ENCODE assay signal across 8 cellular contexts in the genomic region with DNA sequence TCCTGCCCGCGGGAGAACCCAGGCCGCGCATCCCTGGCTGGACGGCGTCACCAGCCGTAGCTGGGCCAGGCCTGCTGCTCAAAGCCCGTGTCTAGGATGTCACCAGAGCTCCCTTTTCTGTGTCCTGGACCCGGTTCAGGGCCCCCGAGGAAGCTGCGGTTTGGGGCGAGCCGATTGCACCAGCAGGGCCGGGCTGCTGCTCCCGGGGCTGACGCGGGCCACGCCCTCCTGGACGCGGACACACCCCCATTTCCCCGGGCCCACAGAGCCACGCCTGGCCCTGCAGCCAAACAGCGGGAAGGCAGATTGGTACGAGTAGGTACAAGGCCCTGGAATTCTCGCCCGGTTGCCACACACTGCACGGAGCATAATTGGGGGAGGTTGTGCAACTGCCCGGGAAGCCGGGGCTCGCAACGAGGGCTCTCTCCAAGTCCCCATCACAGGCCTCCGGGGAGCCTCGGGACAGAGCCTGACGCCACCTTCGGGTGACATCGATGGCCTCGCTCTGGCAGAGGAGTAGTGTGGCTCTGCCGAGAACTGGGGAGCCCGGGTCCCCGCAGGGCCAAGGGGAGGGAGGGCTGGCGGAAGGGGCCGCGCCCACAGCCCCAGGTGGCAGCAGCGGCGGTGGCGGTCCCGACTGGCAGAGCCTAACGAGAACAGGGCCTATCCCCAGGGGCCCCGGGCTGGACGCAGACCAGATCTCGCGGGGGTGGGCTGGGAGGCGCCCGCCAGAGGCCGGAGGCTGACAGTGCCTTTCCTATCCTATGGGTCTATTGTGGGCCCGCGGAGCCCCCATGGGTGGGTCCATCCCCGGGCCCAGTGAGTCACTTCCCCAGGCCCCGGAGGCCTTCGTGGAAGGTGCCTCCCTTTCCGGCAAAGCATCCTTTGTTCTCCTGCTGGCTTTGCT. TPM values are rescaled to one million over a fixed set of nuclear protein-coding genes. Genes with fewer than 3 reads are reported as not detected.
DNase-seq lines count a peak whose midpoint lies in the region; ATAC-seq and TF ChIP-seq lines count a peak whose summit lies in the region.

No MANE protein-coding gene starts in this region.

- H3K4me3 Mint-ChIP-seq in CD4-positive, alpha-beta T cell: peak overlapping the region; percentile 74
- peak overlapping the region; percentile 70 for H3K4me3 Mint-ChIP-seq in MCF 10A (ENCODE audit: unreplicated experiment)

- no peaks in the 10 kb centered on the region for H3K36me3 Mint-ChIP-seq in CD4-positive, alpha-beta T cell (ENCODE audit: low read depth)
- H3K36me3 Mint-ChIP-seq in MCF 10A (ENCODE audit: insufficient read depth, unreplicated experiment): no peaks in the 10 kb centered on the region

- peaks cover 5% of the 10 kb centered on the region for H3K4me1 Mint-ChIP-seq in CD4-positive, alpha-beta T cell (ENCODE audit: low read depth)
- peaks cover 8% of the 10 kb centered on the region for H3K4me1 Mint-ChIP-seq in MCF 10A (ENCODE audit: insufficient read depth, unreplicated experiment)

- intact Hi-C loops in CD4-positive, alpha-beta T cell (cut with DNase I, micrococcal nuclease): no loop called here
- intact Hi-C loops in MCF 10A (cut with micrococcal nuclease): loop anchor here (1.0 kb wide), 1 partner anchor 24 kb away; the partner anchor contains the start of gene KCTD15

- TF ChIP-seq CTCF in CD4-positive, alpha-beta T cell (IDR thresholded peaks at IDR 0.05): no peak
- no peak for TF ChIP-seq CTCF in MCF 10A (IDR thresholded peaks at IDR 0.05; ENCODE audit: unreplicated experiment)

- DNase-seq in CD4-positive, alpha-beta T cell: peak; percentile 27 to 61 (median 39)
- DNase-seq in HS-27A (ENCODE audit: low read depth) (peak; percentile 85), T-helper 22 cell (ENCODE audit: low read depth) (peak; percentile 56), MCF 10A (ENCODE audit: unreplicated experiment) (peak; percentile 99), iris pigment epithelial cell (ENCODE audit: low read depth) (peak; percentile 53), HCEC 1CT (no peak)
- DNase-seq in stimulated activated CD4-positive, alpha-beta T cell treated with anti-CD3 and anti-CD28 coated beads, Interleukin-12 subunit alpha, Interleukin-12 subunit beta, amount 100 ng/mL, for 48 hours (ENCODE audit: low read depth in 2 of 3, low spot score in 1 of 3): peak; percentile 47 to 67 (median 51)

- H3K27ac Mint-ChIP-seq in CD4-positive, alpha-beta T cell: no peak overlapping the region
- peak overlapping the region; percentile 35 for H3K27ac Mint-ChIP-seq in MCF 10A (ENCODE audit: low read depth, unreplicated experiment)

- CTCF ChIA-PET in CD4-positive, alpha-beta T cell (lab: Charles Lee): interaction anchor here (1.5 kb wide), 1 partner anchor 42 kb away, joined by 8 read pairs; no protein-coding TSS in a partner anchor
- CTCF ChIA-PET in MCF 10A (lab: Yijun Ruan, JAX): interaction anchor here (0.6 to 4.8 kb wide), 16 partner anchors 9 to 404 kb away, joined by 3 to 21 read pairs (median 5); partner anchors contain the start of gene KCTD15

- H3K27ac ChIP-seq in CD4-positive, alpha-beta T cell (ENCODE audit: low read depth, low read length): no peak overlapping the region

- H3K9me3 ChIP-seq in CD4-positive, alpha-beta T cell (ENCODE audit: control insufficient read depth, low read length): no peaks in the 10 kb centered on the region

- no peaks in the 10 kb centered on the region for H3K9me3 Mint-ChIP-seq in CD4-positive, alpha-beta T cell
- H3K9me3 Mint-ChIP-seq in MCF 10A (ENCODE audit: unreplicated experiment): no peaks in the 10 kb centered on the region

- BruUV-seq in MCF 10A (replicated peaks; lab: Mats Ljungman, UMichigan): TSS peak; percentile 55

- peak; percentile 80 for ATAC-seq in CD4-positive, alpha-beta T cell (ENCODE audit: poor library complexity)
- no peak for ATAC-seq in GM18861 (IDR thresholded peaks at IDR 0.05; ENCODE audit: unreplicated experiment)

- no peaks in the 10 kb centered on the region for H3K27me3 ChIP-seq in CD4-positive, alpha-beta T cell (ENCODE audit: control insufficient read depth, insufficient read depth, low read length)

- POLR2A ChIA-PET in CD4-positive, alpha-beta T cell (lab: Charles Lee): interaction anchor here (0.6 to 1.5 kb wide), 2 partner anchors 22 to 644 kb away, joined by 4 read pairs; no protein-coding TSS in a partner anchor
- POLR2A ChIA-PET in MCF 10A (lab: Yijun Ruan, JAX): interaction anchor here (0.5 to 5.1 kb wide), 11 partner anchors 10 to 746 kb away, joined by 3 to 47 read pairs (median 3); partner anchors contain the start of genes CEBPG and KCTD15

- H3K27me3 Mint-ChIP-seq in CD4-positive, alpha-beta T cell: peaks cover 26% of the 10 kb centered on the region
- no peaks in the 10 kb centered on the region for H3K27me3 Mint-ChIP-seq in MCF 10A (ENCODE audit: insufficient read depth, unreplicated experiment)

RNA-seq across cellular contexts. Expression of gene KCTD15, which starts 23.5 kb away (rescaled TPM):
- 1 to 10 TPM; 3.6 to 3.9 TPM for total RNA-seq in CD4-positive, alpha-beta T cell
- total RNA-seq in MCF 10A (2022): 53.7 and 56.5 TPM in 2 replicates

Comparison
In these comparisons a context has a peak if more than half of its experiments do, and no peak if none do; other contexts are left out.
1. RNA of gene KCTD15, which starts 23.5 kb away (total RNA-seq): 53.7 to 56.5 TPM in MCF 10A; 3.6 to 3.9 TPM in CD4-positive, alpha-beta T cell; every median in the first group is over 10 times any median in the second.